Comparison of ENCODE assay signal across 1 cellular context in genomic region chr16:88770459-88771293, GRCh38.
A peak's percentile ranks its signal among the peaks of the same experiment; 100 is the strongest.
TF ChIP-seq lines count a peak whose summit lies in the region.

No MANE protein-coding gene starts in this region.

TF ChIP-seq in HepG2, 621 proteins besides CTCF, POLR2A, EP300 and RAD21 (continued from another document and continues in another):
- no peak; the same call in 1 of the 2 replicates for TF ChIP-seq HINFP (CRISPR knock-in tag; IDR thresholded peaks at IDR 0.05; ENCODE audit: low read depth)
- TF ChIP-seq MLX (CRISPR knock-in tag; IDR thresholded peaks at IDR 0.05) = no peak
- TF ChIP-seq GFI1 (CRISPR knock-in tag; IDR thresholded peaks at IDR 0.05; ENCODE audit: borderline replicate concordance) = no peak
- TF ChIP-seq CENPT (CRISPR knock-in tag; IDR thresholded peaks at IDR 0.05; ENCODE audit: low read depth) = no peak
- TF ChIP-seq PRDM15 (CRISPR knock-in tag; IDR thresholded peaks at IDR 0.05) = no peak
- TF ChIP-seq NCOA5 (CRISPR knock-in tag; IDR thresholded peaks at IDR 0.05) = no peak
- TF ChIP-seq TRAFD1 (CRISPR knock-in tag; IDR thresholded peaks at IDR 0.05; ENCODE audit: borderline replicate concordance) = no peak
- TF ChIP-seq SP1 (IDR thresholded peaks at IDR 0.05) = no peak
- peak; percentile 48; the same call in 1 of the 2 replicates for TF ChIP-seq SP1 (CRISPR knock-in tag; IDR thresholded peaks at IDR 0.05)
- TF ChIP-seq NCOA2 (CRISPR knock-in tag; IDR thresholded peaks at IDR 0.05) = 0 out of 2 replicates have a peak, but pooled peaks have one; percentile 31
- no peak for TF ChIP-seq ZBTB3 (CRISPR knock-in tag; IDR thresholded peaks at IDR 0.05; ENCODE audit: borderline replicate concordance, low read depth)
- TF ChIP-seq SSRP1 (CRISPR knock-in tag; IDR thresholded peaks at IDR 0.05) = peak; percentile 56
- TF ChIP-seq ZNF124 (CRISPR knock-in tag; IDR thresholded peaks at IDR 0.05) = no peak
- no peak for TF ChIP-seq NONO (IDR thresholded peaks at IDR 0.05)
- 0 out of 2 replicates have a peak, but pooled peaks have one; percentile 40 for TF ChIP-seq NONO (CRISPR knock-in tag; conservative IDR thresholded peaks at IDR 0.05)
- TF ChIP-seq ZNF275 (CRISPR knock-in tag; IDR thresholded peaks at IDR 0.05; ENCODE audit: borderline replicate concordance) = no peak
- TF ChIP-seq ZBTB39 (CRISPR knock-in tag; IDR thresholded peaks at IDR 0.05) = peak; percentile 86; the same call in 1 of the 2 replicates
- TF ChIP-seq KLF6 (CRISPR knock-in tag; IDR thresholded peaks at IDR 0.05) = no peak
- TF ChIP-seq POLR2AphosphoS5 (IDR thresholded peaks at IDR 0.05; ENCODE audit: low read depth, low read length) = no peak
- no peak for TF ChIP-seq ZFP62 (CRISPR knock-in tag; IDR thresholded peaks at IDR 0.05)
- 0 out of 2 replicates have a peak, but pooled peaks have one; percentile 32 for TF ChIP-seq ZFYVE20 (CRISPR knock-in tag; IDR thresholded peaks at IDR 0.05; ENCODE audit: borderline replicate concordance, low read depth)
- TF ChIP-seq FOXO4 (CRISPR knock-in tag; conservative IDR thresholded peaks at IDR 0.05) = 0 out of 2 replicates have a peak, but pooled peaks have one; percentile 49
- peak; percentile 78 for TF ChIP-seq ZNF687 (CRISPR knock-in tag; IDR thresholded peaks at IDR 0.05)
- TF ChIP-seq ZNF580 (CRISPR knock-in tag; IDR thresholded peaks at IDR 0.05; ENCODE audit: borderline replicate concordance, low read depth) = peak; percentile 65; the same call in 1 of the 2 replicates
- no peak for TF ChIP-seq HNF4G (IDR thresholded peaks at IDR 0.05; ENCODE audit: borderline replicate concordance, low read depth, low read length)
- TF ChIP-seq HNF4G (CRISPR knock-in tag; IDR thresholded peaks at IDR 0.05; ENCODE audit: borderline replicate concordance, low read depth) = no peak
- TF ChIP-seq HNRNPL (IDR thresholded peaks at IDR 0.05; ENCODE audit: low read depth, low read length) = peak; percentile 65
- 0 out of 2 replicates have a peak, but pooled peaks have one; percentile 30 for TF ChIP-seq ATF2 (CRISPR knock-in tag; IDR thresholded peaks at IDR 0.05)
- no peak for TF ChIP-seq PRPF4 (IDR thresholded peaks at IDR 0.05; ENCODE audit: low read depth, low read length, poor library complexity, severe bottlenecking)
- peak; percentile 81; the same call in 1 of the 2 replicates for TF ChIP-seq MTA1 (CRISPR knock-in tag; IDR thresholded peaks at IDR 0.05; ENCODE audit: borderline replicate concordance)
- 0 out of 2 replicates have a peak, but pooled peaks have one; percentile 28 for TF ChIP-seq PAXIP1 (CRISPR knock-in tag; conservative IDR thresholded peaks at IDR 0.05)
- TF ChIP-seq MAFG (CRISPR knock-in tag; IDR thresholded peaks at IDR 0.05) = no peak
- peak; percentile 52; the same call in 1 of the 2 replicates for TF ChIP-seq FOXC1 (CRISPR knock-in tag; IDR thresholded peaks at IDR 0.05; ENCODE audit: borderline replicate concordance)
